Comparison of ENCODE assay signal across 1 cellular context in genomic region chr5:15463231-15463630, GRCh38.
A peak's percentile ranks its signal among the peaks of the same experiment; 100 is the strongest.
TF ChIP-seq lines count a peak whose summit lies in the region.

No MANE protein-coding gene starts in this region.

TF ChIP-seq in HepG2, 621 proteins besides CTCF, POLR2A, EP300 and RAD21:
- TF ChIP-seq STAG1 (CRISPR knock-in tag; IDR thresholded peaks at IDR 0.05) (peak; percentile 35), SRF (IDR thresholded peaks at IDR 0.05; ENCODE audit: low read depth, low read length) (no peak)
